1 cellular context compared by ENCODE assay signal in genomic region chr5:79611046-79611829, GRCh38.
TF ChIP-seq lines count a peak whose summit lies in the region.

No MANE protein-coding gene starts in this region.

TF ChIP-seq in HepG2, 621 proteins besides CTCF, POLR2A, EP300 and RAD21:
- TF ChIP-seq ZBTB33 (CRISPR knock-in tag; IDR thresholded peaks at IDR 0.05) (0 out of 2 replicates have a peak, but pooled peaks have one; percentile 38), LRRFIP1 (CRISPR knock-in tag; conservative IDR thresholded peaks at IDR 0.05) (no peak), ZBTB38 (CRISPR knock-in tag; IDR thresholded peaks at IDR 0.05) (peak; percentile 73; the same call in 1 of the 2 replicates)
